ENCODE assay signal across 1 cellular context in the genomic region with DNA sequence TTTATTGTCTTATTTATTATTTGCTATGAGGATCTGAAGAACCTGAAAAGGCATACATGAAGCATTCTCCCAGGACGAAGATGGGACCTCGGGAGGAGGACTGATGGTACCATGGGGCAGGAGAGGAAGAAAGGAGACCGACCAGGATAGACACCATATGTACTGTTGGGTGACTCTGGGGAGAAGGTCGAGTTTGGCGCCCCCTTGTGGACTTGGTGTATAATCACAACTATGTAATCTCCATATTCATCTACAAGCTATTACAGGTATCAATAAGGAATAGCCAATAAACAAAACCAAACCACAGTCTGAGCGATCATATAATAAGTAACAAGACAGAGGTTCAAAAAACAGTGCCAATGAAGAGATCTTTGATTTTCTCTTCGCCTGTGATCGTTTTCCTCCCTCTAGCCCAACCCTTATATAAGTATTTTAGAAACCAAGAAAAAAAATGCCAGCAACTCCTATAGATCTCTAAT.
TF ChIP-seq lines count a peak whose summit lies in the region.

No MANE protein-coding gene starts in this region.

TF ChIP-seq in GM23338, 12 proteins besides CTCF, POLR2A, EP300 and RAD21 (continued from another document):
- TF ChIP-seq, protein P1, sequence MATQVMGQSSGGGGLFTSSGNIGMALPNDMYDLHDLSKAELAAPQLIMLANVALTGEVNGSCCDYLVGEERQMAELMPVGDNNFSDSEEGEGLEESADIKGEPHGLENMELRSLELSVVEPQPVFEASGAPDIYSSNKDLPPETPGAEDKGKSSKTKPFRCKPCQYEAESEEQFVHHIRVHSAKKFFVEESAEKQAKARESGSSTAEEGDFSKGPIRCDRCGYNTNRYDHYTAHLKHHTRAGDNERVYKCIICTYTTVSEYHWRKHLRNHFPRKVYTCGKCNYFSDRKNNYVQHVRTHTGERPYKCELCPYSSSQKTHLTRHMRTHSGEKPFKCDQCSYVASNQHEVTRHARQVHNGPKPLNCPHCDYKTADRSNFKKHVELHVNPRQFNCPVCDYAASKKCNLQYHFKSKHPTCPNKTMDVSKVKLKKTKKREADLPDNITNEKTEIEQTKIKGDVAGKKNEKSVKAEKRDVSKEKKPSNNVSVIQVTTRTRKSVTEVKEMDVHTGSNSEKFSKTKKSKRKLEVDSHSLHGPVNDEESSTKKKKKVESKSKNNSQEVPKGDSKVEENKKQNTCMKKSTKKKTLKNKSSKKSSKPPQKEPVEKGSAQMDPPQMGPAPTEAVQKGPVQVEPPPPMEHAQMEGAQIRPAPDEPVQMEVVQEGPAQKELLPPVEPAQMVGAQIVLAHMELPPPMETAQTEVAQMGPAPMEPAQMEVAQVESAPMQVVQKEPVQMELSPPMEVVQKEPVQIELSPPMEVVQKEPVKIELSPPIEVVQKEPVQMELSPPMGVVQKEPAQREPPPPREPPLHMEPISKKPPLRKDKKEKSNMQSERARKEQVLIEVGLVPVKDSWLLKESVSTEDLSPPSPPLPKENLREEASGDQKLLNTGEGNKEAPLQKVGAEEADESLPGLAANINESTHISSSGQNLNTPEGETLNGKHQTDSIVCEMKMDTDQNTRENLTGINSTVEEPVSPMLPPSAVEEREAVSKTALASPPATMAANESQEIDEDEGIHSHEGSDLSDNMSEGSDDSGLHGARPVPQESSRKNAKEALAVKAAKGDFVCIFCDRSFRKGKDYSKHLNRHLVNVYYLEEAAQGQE (IDR thresholded peaks at IDR 0.05; ENCODE audit: unreplicated experiment) = no peak
- TF ChIP-seq, protein P2, sequence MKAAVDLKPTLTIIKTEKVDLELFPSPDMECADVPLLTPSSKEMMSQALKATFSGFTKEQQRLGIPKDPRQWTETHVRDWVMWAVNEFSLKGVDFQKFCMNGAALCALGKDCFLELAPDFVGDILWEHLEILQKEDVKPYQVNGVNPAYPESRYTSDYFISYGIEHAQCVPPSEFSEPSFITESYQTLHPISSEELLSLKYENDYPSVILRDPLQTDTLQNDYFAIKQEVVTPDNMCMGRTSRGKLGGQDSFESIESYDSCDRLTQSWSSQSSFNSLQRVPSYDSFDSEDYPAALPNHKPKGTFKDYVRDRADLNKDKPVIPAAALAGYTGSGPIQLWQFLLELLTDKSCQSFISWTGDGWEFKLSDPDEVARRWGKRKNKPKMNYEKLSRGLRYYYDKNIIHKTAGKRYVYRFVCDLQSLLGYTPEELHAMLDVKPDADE (IDR thresholded peaks at IDR 0.05) = no peak
- TF ChIP-seq NANOG (IDR thresholded peaks at IDR 0.05; ENCODE audit: borderline replicate concordance) = no peak
- no peak for TF ChIP-seq JUNB (IDR thresholded peaks at IDR 0.05; ENCODE audit: unreplicated experiment)
